ENCODE assay signal across 33 cellular contexts in the genomic region with DNA sequence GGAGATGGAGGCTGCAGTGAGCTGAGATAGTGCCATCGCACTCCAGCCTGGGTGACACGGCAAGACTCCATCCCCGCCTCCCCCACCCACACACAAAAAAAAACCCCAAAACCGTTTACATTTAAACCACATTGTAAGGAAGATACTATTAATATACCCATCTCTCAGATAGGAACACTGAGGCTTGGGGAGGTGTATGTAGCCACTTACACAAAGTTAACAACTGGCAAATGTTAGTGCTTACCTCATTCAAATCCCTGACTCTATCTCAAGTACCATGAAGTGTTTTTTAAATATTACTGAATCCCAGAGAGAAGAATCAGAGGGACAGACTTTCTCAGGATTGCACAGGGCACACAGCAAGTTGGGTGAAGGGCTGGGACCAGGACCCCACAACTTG.
"Had no signal": no experiment of that assay in that cellular context is flagged by ENCODE, and none has a peak within 500 bp of the region (broad histone marks: within the 10 kb centered on the region; RNA-seq: fewer than 3 reads in every experiment).

No MANE protein-coding gene starts in this region.

- H3K9me3 ChIP-seq: adrenal gland had no signal

- DNase-seq: activated effector memory CD4-positive, alpha-beta T cell treated with anti-CD3 and anti-CD28 coated beads, Interleukin-2, amount 50 U/mL, for 16 hours; activated effector memory CD4-positive, alpha-beta T cell treated with Interleukin-2 at 50 U/mL for 16 hours; activated gamma-delta T cell; activated gamma-delta T cell treated with Interleukin-2 at 50 U/mL for 16 hours; activated naive CD4-positive, alpha-beta T cell; activated naive CD4-positive, alpha-beta T cell treated with anti-CD3 and anti-CD28 coated beads for 36 hours; activated naive CD4-positive, alpha-beta T cell treated with anti-CD3 and anti-CD28 coated beads, Interleukin-2, amount 10 ng/mL, durations not matched to agents 7 days and 5 days; activated naive CD4-positive, alpha-beta T cell treated with anti-CD3 and anti-CD28 coated beads, Interleukin-2, amount 50 U/mL, for 16 hours; activated naive CD4-positive, alpha-beta T cell treated with Interleukin-2 at 50 U/mL for 16 hours; activated naive CD8-positive, alpha-beta T cell treated with anti-CD3 and anti-CD28 coated beads for 36 hours; activated naive CD8-positive, alpha-beta T cell treated with anti-CD3 and anti-CD28 coated beads, Interleukin-2, amount 10 ng/mL, durations not matched to agents 7 days and 5 days; activated naive CD8-positive, alpha-beta T cell treated with anti-CD3 and anti-CD28 coated beads, Interleukin-2, amount 50 U/mL, for 24 hours; activated T-cell treated with anti-CD3 and anti-CD28 coated beads, Interleukin-2, amount 50 U/mL, for 24 hours; activated T-cell treated with anti-CD3 and anti-CD28 coated beads, Interleukin-2, amount 50 U/mL, for 4 hours; activated T-cell treated with anti-CD3 and anti-CD28 coated beads, Interleukin-2, amount 50 U/mL, for 48 hours; activated T-cell treated with anti-CD3 and anti-CD28 coated beads, Interleukin-2, amount 50 U/mL, for 72 hours; adrenal gland; amniotic stem cell; amygdala; anterior cingulate cortex; aorta; body of pancreas; brain microvascular endothelial cell; caudate nucleus; central memory CD4-positive, alpha-beta T cell; cerebellar nuclear complex had no signal

- H3K27me3 ChIP-seq: adrenal gland, ascending aorta, body of pancreas, brain microvascular endothelial cell, breast epithelium, cardiac muscle cell had no signal

- H3K4me1 ChIP-seq: adrenal gland, ascending aorta, body of pancreas, breast epithelium had no signal

- H3K36me3 ChIP-seq: adrenal gland, ascending aorta, brain microvascular endothelial cell, breast epithelium, cardiac muscle cell had no signal

- H3K27ac ChIP-seq: adrenal gland, ascending aorta, body of pancreas, brain microvascular endothelial cell, breast epithelium, cardiac muscle cell had no signal

- FAIRE-seq: astrocyte, bronchial epithelial cell had no signal

- H3K4me3 ChIP-seq: adrenal gland, ascending aorta, body of pancreas, breast epithelium, cardiac muscle cell had no signal

- ATAC-seq: activated naive CD4-positive, alpha-beta T cell treated with anti-CD3 and anti-CD28 coated beads, Interleukin-2, amount 50 U/mL, for 72 hours; activated naive CD8-positive, alpha-beta T cell treated with anti-CD3 and anti-CD28 coated beads, Interleukin-2, amount 50 U/mL, for 24 hours; activated T-cell treated with anti-CD3 and anti-CD28 coated beads, Interleukin-2, amount 50 U/mL, for 4 hours; activated T-cell treated with anti-CD3 and anti-CD28 coated beads, Interleukin-2, amount 50 U/mL, for 72 hours; activated T-helper 17 cell treated with anti-CD3 and anti-CD28 coated beads, Interleukin-2, amount 50 U/mL, for 72 hours; body of pancreas had no signal
